15 cellular contexts compared by ENCODE assay signal in genomic region chr2:233085839-233086150, GRCh38. TPM values are rescaled to one million over a fixed set of nuclear protein-coding genes. Genes with fewer than 3 reads are reported as not detected.
DNase-seq lines count a peak whose midpoint lies in the region; ATAC-seq and TF ChIP-seq lines count a peak whose summit lies in the region.
"Had no signal": no experiment of that assay in that cellular context is flagged by ENCODE, and none has a peak within 500 bp of the region (broad histone marks: within the 10 kb centered on the region; RNA-seq: fewer than 3 reads in every experiment).

No MANE protein-coding gene starts in this region.

- H3K36me3 Mint-ChIP-seq in CD14-positive monocyte (peaks cover 65 to 93% of the 10 kb centered on the region in 2 donors), H9 (ENCODE audit: insufficient read depth in 1 of 3, low read depth in 3 of 3) (no peaks in the 10 kb centered on the region), neural progenitor cell (no peaks in the 10 kb centered on the region), MCF 10A (ENCODE audit: insufficient read depth, unreplicated experiment) (no peaks in the 10 kb centered on the region)
- H3K36me3 Mint-ChIP-seq in central memory CD8-positive, alpha-beta T cell (ENCODE audit: insufficient read depth), result peaks cover 44% of the 10 kb centered on the region

- H3K23ac ChIP-seq in H9 (ENCODE audit: insufficient read length, low read depth, low read length), result no peak overlapping the region

- CTCF ChIA-PET in MCF 10A (lab: Yijun Ruan, JAX), result no interaction called here

- peaks cover 0 to 1% (median 0%) of the 10 kb centered on the region in 3 donors for H3K27me3 Mint-ChIP-seq in CD14-positive monocyte (ENCODE audit: low read depth in 3 of 3)
- H3K27me3 Mint-ChIP-seq in H9 (ENCODE audit: low read depth), result peaks cover 2% of the 10 kb centered on the region
- H3K27me3 Mint-ChIP-seq in central memory CD8-positive, alpha-beta T cell, result no peaks in the 10 kb centered on the region
- peaks cover 12% of the 10 kb centered on the region for H3K27me3 Mint-ChIP-seq in neural progenitor cell (ENCODE audit: insufficient read depth, low read depth)
- no peaks in the 10 kb centered on the region for H3K27me3 Mint-ChIP-seq in MCF 10A (ENCODE audit: insufficient read depth, unreplicated experiment)

- no TSS peak for BruUV-seq in MCF 10A (replicated peaks; lab: Mats Ljungman, UMichigan)

- H2BK20ac ChIP-seq in H9 (ENCODE audit: low read depth, low read length, poor library complexity, severe bottlenecking), result no peak overlapping the region

- H3K23me2 ChIP-seq in H9 (ENCODE audit: insufficient read length, low read depth, low read length, poor library complexity, severe bottlenecking), result no peaks in the 10 kb centered on the region

- no peak overlapping the region for H2BK5ac ChIP-seq in H9 (ENCODE audit: insufficient read length, low read length)

- H3K9ac ChIP-seq in H9 (ENCODE audit: extremely low read depth, insufficient read length, low read length) (no peak overlapping the region), neural progenitor cell (no peak overlapping the region)

- POLR2A ChIA-PET in MCF 10A (lab: Yijun Ruan, JAX), result interaction anchor here (0.6 kb wide), 1 partner anchor 27 kb away, joined by 4 read pairs; no protein-coding TSS in a partner anchor

- no peak overlapping the region for H2BK15ac ChIP-seq in H9 (ENCODE audit: low read depth, low read length)

- H3K4me1 Mint-ChIP-seq in CD14-positive monocyte (peaks cover 88% of the 10 kb centered on the region), H9 (peaks cover 26 to 38% of the 10 kb centered on the region in 2 experiments), neural progenitor cell (peaks cover 39% of the 10 kb centered on the region), MCF 10A (ENCODE audit: insufficient read depth, unreplicated experiment) (peaks cover 4% of the 10 kb centered on the region)
- H3K4me1 Mint-ChIP-seq in central memory CD8-positive, alpha-beta T cell, result peaks cover 85% of the 10 kb centered on the region

- H2BK120ac ChIP-seq in H9 (ENCODE audit: low read depth, low read length, poor library complexity, severe bottlenecking), result no peak overlapping the region

- no peak overlapping the region for H3K14ac ChIP-seq in H9 (ENCODE audit: insufficient read depth, low read length)

- no peak overlapping the region for H3K56ac ChIP-seq in H9 (ENCODE audit: insufficient read length, low read depth, low read length)

- no peak overlapping the region for H3K4me3 ChIP-seq in neural progenitor cell

- H3F3A ChIP-seq in neural progenitor cell (ENCODE audit: low read depth), result peaks cover 26% of the 10 kb centered on the region

- H3T11ph ChIP-seq in H9 (ENCODE audit: low read length), result no peak overlapping the region

- H3K36me3 ChIP-seq in neural progenitor cell, result no peaks in the 10 kb centered on the region

- H3K9me3 Mint-ChIP-seq in CD14-positive monocyte (no peaks in the 10 kb centered on the region), H9 (no peaks in the 10 kb centered on the region), neural progenitor cell (no peaks in the 10 kb centered on the region), MCF 10A (ENCODE audit: unreplicated experiment) (no peaks in the 10 kb centered on the region)
- H3K9me3 Mint-ChIP-seq in central memory CD8-positive, alpha-beta T cell, result no peaks in the 10 kb centered on the region

- no peak overlapping the region for H2AK5ac ChIP-seq in H9 (ENCODE audit: insufficient read length, low read length)

- H4K20me1 ChIP-seq in H9 (ENCODE audit: control insufficient read depth, insufficient read depth, insufficient read length), result no peaks in the 10 kb centered on the region
- no peaks in the 10 kb centered on the region for H4K20me1 ChIP-seq in neural progenitor cell (ENCODE audit: low read depth)

- ATAC-seq in central memory CD8-positive, alpha-beta T cell (replicated peaks; ENCODE audit: extremely low read depth, poor library complexity, severe bottlenecking), result no peak
- ATAC-seq in HG02798 (IDR thresholded peaks at IDR 0.05; ENCODE audit: poor library complexity, unreplicated experiment), result no peak
- ATAC-seq: Panc1 had no signal

- no peak overlapping the region for H3K18ac ChIP-seq in H9 (ENCODE audit: insufficient read length, low read depth, low read length)

- DNase-seq in CD14-positive monocyte (ENCODE audit: low spot score) (no peak), H9 (no peak), neural progenitor cell (ENCODE audit: low spot score) (no peak), MCF 10A (ENCODE audit: unreplicated experiment) (no peak), iPS-NIHi11 (ENCODE audit: low spot score) (no peak)
- no peak for DNase-seq in central memory CD8-positive, alpha-beta T cell (ENCODE audit: low spot score in 2 of 2)
- DNase-seq in stimulated activated CD4-positive, alpha-beta T cell treated with anti-CD3 and anti-CD28 coated beads, Interleukin-4, amount 100 ng/mL, for 24 hours, result no peak
- DNase-seq: stimulated activated CD4-positive, alpha-beta T cell treated with anti-CD3 and anti-CD28 coated beads, Interleukin-15, amount 100 ng/mL, for 24 hours; stimulated activated naive CD4-positive, alpha-beta T cell treated with Interleukin-2 at 50 U/mL for 16 hours had no signal

- no peaks in the 10 kb centered on the region for H3K9me3 ChIP-seq in H9 (ENCODE audit: control insufficient read depth, low read depth, low read length)
- H3K9me3 ChIP-seq in neural progenitor cell (ENCODE audit: low read depth), result no peaks in the 10 kb centered on the region

- H3K27ac ChIP-seq in H9 (ENCODE audit: insufficient read length, low read depth, low read length) (no peak overlapping the region), neural progenitor cell (peak overlapping the region; percentile 74)
- H3K27ac ChIP-seq: C4-2B had no signal

- H2BK12ac ChIP-seq in H9 (ENCODE audit: insufficient read length, low read depth, low read length), result no peak overlapping the region

- H3K4me2 ChIP-seq in H9 (ENCODE audit: insufficient read depth, insufficient read length, low read length) (no peak overlapping the region), neural progenitor cell (peak overlapping the region; percentile 60)

- H2AFZ ChIP-seq in H9 (ENCODE audit: low read length), result no peak overlapping the region
- no peak overlapping the region for H2AFZ ChIP-seq in neural progenitor cell (replicated peaks)

- no peak overlapping the region for H4K5ac ChIP-seq in H9 (ENCODE audit: insufficient read length, low read depth, low read length)

- intact Hi-C loops in CD14-positive monocyte (cut with micrococcal nuclease), result loop anchor here (2.0 to 10.0 kb wide), 3 partner anchors 15 to 771 kb away; partner anchors contain the start of gene INPP5D (in 1 of the 2)
- intact Hi-C loops in MCF 10A (cut with micrococcal nuclease), result no loop called here

- no peaks in the 10 kb centered on the region for H3K4me1 ChIP-seq in H9 (ENCODE audit: insufficient read depth, low read length)
- peaks cover 31% of the 10 kb centered on the region for H3K4me1 ChIP-seq in neural progenitor cell

- TF ChIP-seq CTCF in CD14-positive monocyte (IDR thresholded peaks at IDR 0.05) (no peak), H9 (conservative IDR thresholded peaks at IDR 0.05) (no peak), neural progenitor cell (IDR thresholded peaks at IDR 0.05) (no peak), MCF 10A (IDR thresholded peaks at IDR 0.05; ENCODE audit: unreplicated experiment) (no peak)

- no peaks in the 10 kb centered on the region for H3K79me1 ChIP-seq in H9 (ENCODE audit: insufficient read depth, low read depth, low read length, poor library complexity, severe bottlenecking)

- H3K4me3 Mint-ChIP-seq in CD14-positive monocyte (no peak overlapping the region), H9 (no peak overlapping the region), neural progenitor cell (no peak overlapping the region), MCF 10A (ENCODE audit: unreplicated experiment) (no peak overlapping the region)
- H3K4me3 Mint-ChIP-seq in central memory CD8-positive, alpha-beta T cell, result peak overlapping the region; percentile 81

- H3K79me2 ChIP-seq in H9 (ENCODE audit: insufficient read depth, low read length) (no peaks in the 10 kb centered on the region), neural progenitor cell (ENCODE audit: low read depth) (no peaks in the 10 kb centered on the region)

- no peak overlapping the region for H4K91ac ChIP-seq in H9 (ENCODE audit: insufficient read length, low read depth, low read length)

- no peak overlapping the region for H3K4ac ChIP-seq in H9 (ENCODE audit: low read depth, low read length)

- H3K27me3 ChIP-seq in H9 (ENCODE audit: insufficient read depth, low read length), result no peaks in the 10 kb centered on the region
- peaks cover 7% of the 10 kb centered on the region for H3K27me3 ChIP-seq in neural progenitor cell

- H3K27ac Mint-ChIP-seq in CD14-positive monocyte (peak overlapping the region; percentile 97 to 100 (median 99)), H9 (peak overlapping the region in 2 of 3 experiments; percentile 13 to 34; a peak in 3 of 7 replicates), neural progenitor cell (peak overlapping the region; percentile 25), MCF 10A (ENCODE audit: low read depth, unreplicated experiment) (no peak overlapping the region)
- H3K27ac Mint-ChIP-seq in central memory CD8-positive, alpha-beta T cell (ENCODE audit: low read depth), result peak overlapping the region; percentile 93

- WGBS in H9 (ENCODE audit: extremely low coverage, insufficient read length, low lambda C conversion rate), result no CpG with 5 or more reads among the region's 2 CpGs

- H4K8ac ChIP-seq in H9 (replicated peaks; ENCODE audit: insufficient read length, low read depth, low read length), result no peak overlapping the region

RNA-seq across cellular contexts. Expression of gene INPP5D, which starts 25.7 kb away (rescaled TPM):
- polyA plus RNA-seq in CD14-positive monocyte, result 10 to 100 TPM; 30.6 to 54.8 TPM
- total RNA-seq in H9 (2021) (12.7 and 13.1 TPM in 2 replicates), neural progenitor cell (ENCODE audit: low replicate concordance) (2.9 and 4.2 TPM in 2 replicates), MCF 10A (2022) (46.1 and 64.9 TPM in 2 replicates)

RNA-seq across cellular contexts. Expression of gene NEU2, which starts 53.3 kb away (rescaled TPM):
- not detected for polyA plus RNA-seq in CD14-positive monocyte
- total RNA-seq in H9 (2021) (not detected in 2 replicates), neural progenitor cell (ENCODE audit: low replicate concordance) (not detected in 2 replicates), MCF 10A (2022) (not detected in 2 replicates)
- total RNA-seq: astrocyte, H7, myocyte had no signal
